Comparison of ENCODE assay signal across 2 cellular contexts in the genomic region with DNA sequence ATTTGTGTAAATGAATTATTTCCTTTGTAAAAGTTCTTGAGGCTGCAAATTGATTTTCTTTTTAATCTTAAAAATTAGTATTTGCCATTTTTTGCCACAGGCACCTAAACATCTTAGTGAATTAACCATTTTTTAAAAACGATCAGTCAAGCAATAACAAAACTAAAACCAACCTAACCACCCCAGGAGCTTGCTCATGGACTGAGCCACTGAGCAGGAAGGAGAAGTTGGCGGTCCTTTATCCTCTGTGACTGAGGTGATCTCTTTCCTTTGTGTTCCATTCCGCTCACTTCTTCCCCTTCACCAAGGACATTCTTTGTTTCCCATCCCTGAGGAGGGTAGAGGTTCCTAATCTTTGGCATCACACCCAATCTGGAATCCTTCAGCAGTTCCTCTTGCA.
TF ChIP-seq lines count a peak whose summit lies in the region.

No MANE protein-coding gene starts in this region.

TF ChIP-seq in liver, 16 proteins besides CTCF, POLR2A, EP300 and RAD21:
- TF ChIP-seq JUND (IDR thresholded peaks at IDR 0.05) = no peak
- no peak for TF ChIP-seq FOXA2 (IDR thresholded peaks at IDR 0.05)
- no peak for TF ChIP-seq GABPA (IDR thresholded peaks at IDR 0.05 in 1 of 2, conservative IDR thresholded peaks at IDR 0.05 in 1 of 2)
- TF ChIP-seq RXRA (IDR thresholded peaks at IDR 0.05) = no peak
- no peak for TF ChIP-seq SP1 (IDR thresholded peaks at IDR 0.05)
- TF ChIP-seq FOXA1 (IDR thresholded peaks at IDR 0.05) = no peak
- TF ChIP-seq HNF4G (IDR thresholded peaks at IDR 0.05) = no peak
- no peak for TF ChIP-seq NR2F2 (IDR thresholded peaks at IDR 0.05)
- no peak for TF ChIP-seq YY1 (IDR thresholded peaks at IDR 0.05)
- no peak for TF ChIP-seq MAX (IDR thresholded peaks at IDR 0.05)
- TF ChIP-seq, protein P1, sequence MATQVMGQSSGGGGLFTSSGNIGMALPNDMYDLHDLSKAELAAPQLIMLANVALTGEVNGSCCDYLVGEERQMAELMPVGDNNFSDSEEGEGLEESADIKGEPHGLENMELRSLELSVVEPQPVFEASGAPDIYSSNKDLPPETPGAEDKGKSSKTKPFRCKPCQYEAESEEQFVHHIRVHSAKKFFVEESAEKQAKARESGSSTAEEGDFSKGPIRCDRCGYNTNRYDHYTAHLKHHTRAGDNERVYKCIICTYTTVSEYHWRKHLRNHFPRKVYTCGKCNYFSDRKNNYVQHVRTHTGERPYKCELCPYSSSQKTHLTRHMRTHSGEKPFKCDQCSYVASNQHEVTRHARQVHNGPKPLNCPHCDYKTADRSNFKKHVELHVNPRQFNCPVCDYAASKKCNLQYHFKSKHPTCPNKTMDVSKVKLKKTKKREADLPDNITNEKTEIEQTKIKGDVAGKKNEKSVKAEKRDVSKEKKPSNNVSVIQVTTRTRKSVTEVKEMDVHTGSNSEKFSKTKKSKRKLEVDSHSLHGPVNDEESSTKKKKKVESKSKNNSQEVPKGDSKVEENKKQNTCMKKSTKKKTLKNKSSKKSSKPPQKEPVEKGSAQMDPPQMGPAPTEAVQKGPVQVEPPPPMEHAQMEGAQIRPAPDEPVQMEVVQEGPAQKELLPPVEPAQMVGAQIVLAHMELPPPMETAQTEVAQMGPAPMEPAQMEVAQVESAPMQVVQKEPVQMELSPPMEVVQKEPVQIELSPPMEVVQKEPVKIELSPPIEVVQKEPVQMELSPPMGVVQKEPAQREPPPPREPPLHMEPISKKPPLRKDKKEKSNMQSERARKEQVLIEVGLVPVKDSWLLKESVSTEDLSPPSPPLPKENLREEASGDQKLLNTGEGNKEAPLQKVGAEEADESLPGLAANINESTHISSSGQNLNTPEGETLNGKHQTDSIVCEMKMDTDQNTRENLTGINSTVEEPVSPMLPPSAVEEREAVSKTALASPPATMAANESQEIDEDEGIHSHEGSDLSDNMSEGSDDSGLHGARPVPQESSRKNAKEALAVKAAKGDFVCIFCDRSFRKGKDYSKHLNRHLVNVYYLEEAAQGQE (IDR thresholded peaks at IDR 0.05) = no peak
- no peak for TF ChIP-seq HNF4A (conservative IDR thresholded peaks at IDR 0.05)
- TF ChIP-seq TAF1 (conservative IDR thresholded peaks at IDR 0.05) = no peak
- no peak for TF ChIP-seq ATF3 (IDR thresholded peaks at IDR 0.05)
- TF ChIP-seq ZBTB33 (IDR thresholded peaks at IDR 0.05) = no peak
- TF ChIP-seq EGR1 (IDR thresholded peaks at IDR 0.05; ENCODE audit: low read depth in 2 of 2) = no peak

TF ChIP-seq in HepG2, 621 proteins besides CTCF, POLR2A, EP300 and RAD21:
- TF ChIP-seq ZNF841 (CRISPR knock-in tag; IDR thresholded peaks at IDR 0.05; ENCODE audit: borderline replicate concordance) = no peak
- TF ChIP-seq WIZ (CRISPR knock-in tag; IDR thresholded peaks at IDR 0.05) = no peak
- TF ChIP-seq SMYD3 (CRISPR knock-in tag; IDR thresholded peaks at IDR 0.05) = no peak
- TF ChIP-seq JDP2 (CRISPR knock-in tag; IDR thresholded peaks at IDR 0.05; ENCODE audit: borderline replicate concordance) = no peak
- no peak for TF ChIP-seq ZNF431 (CRISPR knock-in tag; IDR thresholded peaks at IDR 0.05; ENCODE audit: borderline replicate concordance, low read depth)
- TF ChIP-seq ZNF629 (CRISPR knock-in tag; conservative IDR thresholded peaks at IDR 0.05) = no peak
- no peak for TF ChIP-seq ETV5 (CRISPR knock-in tag; IDR thresholded peaks at IDR 0.05; ENCODE audit: borderline replicate concordance)
- TF ChIP-seq AGO1 (IDR thresholded peaks at IDR 0.05; ENCODE audit: low read depth, low read length, poor library complexity, severe bottlenecking) = no peak
- no peak for TF ChIP-seq NBN (conservative IDR thresholded peaks at IDR 0.05)
- TF ChIP-seq STAG1 (CRISPR knock-in tag; IDR thresholded peaks at IDR 0.05) = no peak
TF ChIP-seq in HepG2: peak in this region for 0.
